ENCODE assay signal across 21 cellular contexts in the genomic region with DNA sequence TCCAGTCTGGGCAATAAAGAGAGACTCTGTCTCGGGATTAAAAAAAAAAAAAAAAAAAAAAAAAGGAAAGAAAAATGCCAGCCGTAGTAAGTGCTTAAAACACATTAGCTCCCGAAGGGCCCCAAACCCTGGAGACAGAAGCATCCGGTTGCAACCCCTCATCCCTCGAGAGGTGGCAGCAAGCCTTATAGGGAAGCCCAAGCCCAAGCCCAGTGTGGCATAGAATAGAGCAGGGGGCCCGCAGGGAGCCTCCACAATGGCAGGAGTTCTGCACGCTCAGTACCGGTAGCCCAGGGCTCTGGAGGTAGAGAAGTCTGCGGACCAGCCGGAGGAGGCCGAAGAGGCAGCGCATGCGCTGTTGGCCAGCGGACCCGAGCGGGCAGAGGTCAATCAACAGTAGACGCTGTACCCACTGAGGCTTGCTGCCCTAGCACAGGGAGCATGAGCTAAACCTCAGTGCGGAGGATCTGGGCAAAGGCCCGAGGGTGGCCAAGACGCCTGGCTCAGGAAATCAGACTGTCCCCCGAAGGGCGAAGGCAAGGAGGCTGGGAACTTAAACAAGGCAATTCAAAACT.
"Had no signal": no experiment of that assay in that cellular context is flagged by ENCODE, and none has a peak within 500 bp of the region (broad histone marks: within the 10 kb centered on the region; RNA-seq: fewer than 3 reads in every experiment).

No MANE protein-coding gene starts in this region.

- H3K27me3 ChIP-seq: ascending aorta, body of pancreas, SJSA1 had no signal

- ATAC-seq: activated CD8-positive, alpha-beta memory T cell treated with anti-CD3 and anti-CD28 coated beads, Interleukin-2, amount 10 ng/mL, durations not matched to agents 7 days and 5 days; body of pancreas; PC-3; SK-N-SH treated with all-trans-retinoic acid at 6 μM for 48 hours had no signal

- FAIRE-seq: RCC 7860 had no signal

- H3K36me3 ChIP-seq: SJSA1 had no signal

- H3K9me3 ChIP-seq: ascending aorta, body of pancreas, SJSA1 had no signal

- H3K4me3 ChIP-seq: ascending aorta, body of pancreas, SJSA1 had no signal

- DNase-seq: activated B cell treated with CpG ODN at 0.5 μM for 24 hours; activated CD4-positive, alpha-beta T cell treated with anti-CD3 and anti-CD28 coated beads for 1 hour; activated CD4-positive, alpha-beta T cell treated with anti-CD3 and anti-CD28 coated beads, Interleukin-2, amount 10 ng/mL, durations not matched to agents 24 days and 14 days; activated CD4-positive, alpha-beta T cell treated with anti-CD3 and anti-CD28 coated beads, Interleukin-2, amount 50 U/mL, for 48 hours; activated CD8-positive, alpha-beta memory T cell treated with anti-CD3 and anti-CD28 coated beads, Interleukin-2, amount 10 ng/mL, durations not matched to agents 7 days and 5 days; activated effector memory CD4-positive, alpha-beta T cell treated with Interleukin-2 at 50 U/mL for 16 hours; activated naive CD4-positive, alpha-beta T cell; activated T-cell treated with anti-CD3 and anti-CD28 coated beads, Interleukin-2, amount 50 U/mL, for 24 hours; body of pancreas; Kasumi-1; NCI-H1105 treated with DMSO at 0.1 percent for 48 hours; NCI-H1930; NCI-H446 treated with DMSO at 0.1 percent for 48 hours; NCI-H526 treated with DMSO at 0.1 percent for 48 hours; PC-3; SHP77; SW 1271 had no signal

- H3K27ac ChIP-seq: ascending aorta, SJSA1 had no signal
